In the genomic region with DNA sequence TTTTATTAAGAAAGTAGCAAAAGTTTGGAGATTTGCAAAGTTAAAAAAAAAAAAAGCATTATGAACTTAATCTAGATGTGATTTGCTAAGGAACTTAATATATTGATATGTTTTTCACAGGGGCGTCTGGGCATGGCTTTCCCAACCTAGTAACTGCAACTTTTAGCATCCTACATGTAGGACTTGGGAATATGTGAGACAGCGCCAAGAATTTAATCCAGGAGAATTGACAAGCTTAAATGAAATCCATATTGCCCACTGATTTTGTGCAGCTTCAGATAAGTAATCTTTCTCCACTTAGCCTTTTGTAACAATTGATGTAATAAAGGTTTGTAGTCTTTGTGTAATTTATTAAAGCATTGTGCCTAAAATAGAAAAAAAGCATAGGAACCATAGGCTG, we compare ENCODE assay signal across 8 cellular contexts. TPM values are rescaled to one million over a fixed set of nuclear protein-coding genes. Genes with fewer than 3 reads are reported as not detected.
A peak's percentile ranks its signal among the peaks of the same experiment; 100 is the strongest.
DNase-seq lines count a peak whose midpoint lies in the region; ATAC-seq and TF ChIP-seq lines count a peak whose summit lies in the region.

No MANE protein-coding gene starts in this region.

- H3K36me3 Mint-ChIP-seq in WTC11: peaks cover 40% of the 10 kb centered on the region

- peaks cover 38% of the 10 kb centered on the region for H3K4me1 Mint-ChIP-seq in WTC11

- H3K4me3 ChIP-seq in hepatocyte (peak overlapping the region; percentile 80), spleen (peak overlapping the region; percentile 65 to 89 (median 80))

- H3K27ac ChIP-seq in hepatocyte (peak overlapping the region; percentile 100), spleen (peak overlapping the region; percentile 99 to 100 (median 100))

- H3K27me3 Mint-ChIP-seq in WTC11 (ENCODE audit: low read depth): no peaks in the 10 kb centered on the region

- CTCF ChIA-PET in WTC11 (lab: Charles Lee): no interaction called here

- H3K9me3 Mint-ChIP-seq in WTC11: no peaks in the 10 kb centered on the region

- H3K36me3 ChIP-seq in hepatocyte (replicated peaks; ENCODE audit: insufficient read depth, low read depth) (no peaks in the 10 kb centered on the region), spleen (peaks cover 0 to 31% (median 3%) of the 10 kb centered on the region in 6 donors)

- peak overlapping the region; percentile 98 for H3K4me3 Mint-ChIP-seq in WTC11

- H3K4me1 ChIP-seq in hepatocyte (ENCODE audit: insufficient read depth) (peaks cover 21% of the 10 kb centered on the region), spleen (peaks cover 18 to 72% (median 50%) of the 10 kb centered on the region in 6 donors)

- H3K4me2 ChIP-seq in hepatocyte: peak overlapping the region; percentile 81

- peaks cover 11% of the 10 kb centered on the region for H4K20me1 ChIP-seq in hepatocyte (ENCODE audit: insufficient read depth, poor library complexity, severe bottlenecking)

- H3K9me3 ChIP-seq in hepatocyte (ENCODE audit: low read depth): no peaks in the 10 kb centered on the region
- no peaks in the 10 kb centered on the region for H3K9me3 ChIP-seq in spleen

- H3K9me2 ChIP-seq in hepatocyte (replicated peaks; ENCODE audit: insufficient read depth): no peaks in the 10 kb centered on the region

- 7% methylated on average over 2 of the region's 2 CpGs for WGBS in hepatocyte (ENCODE audit: low lambda C conversion rate, missing lambda C conversion rate)
- 7 to 15% (median 14%) methylated on average over 2 of the region's 2 CpGs for WGBS in spleen, 5 donors

- ATAC-seq in WTC11: no peak
- no peak for ATAC-seq in GM18858 (IDR thresholded peaks at IDR 0.05; ENCODE audit: unreplicated experiment)
- ATAC-seq in HG03520 (IDR thresholded peaks at IDR 0.05; ENCODE audit: unreplicated experiment): no peak
- no peak for ATAC-seq in HG03442 (IDR thresholded peaks at IDR 0.05; ENCODE audit: unreplicated experiment)

- intact Hi-C loops in spleen (cut with DNase I; ENCODE audit: low total_unique reads): loop anchor here (10.0 kb wide), 1 partner anchor 69 kb away; the partner anchor contains the start of gene USP8

- no peak for TF ChIP-seq POLR2A in spleen (IDR thresholded peaks at IDR 0.05)

- POLR2A ChIA-PET in WTC11 (lab: Charles Lee): no interaction called here

- H3K27ac Mint-ChIP-seq in WTC11: peak overlapping the region; percentile 99

- H3K79me2 ChIP-seq in hepatocyte: peaks cover 76% of the 10 kb centered on the region

- peak overlapping the region; percentile 90 for H2AFZ ChIP-seq in hepatocyte

- DNase-seq in DMS53 (lab: John Stamatoyannopoulos, UW): peak; percentile 21
- no peak for DNase-seq in DMS53 treated with DMSO at 0.1 percent for 48 hours (lab: John Stamatoyannopoulos, UW; ENCODE audit: unreplicated experiment)
- no peak for DNase-seq in WTC11 (ENCODE audit: low spot score)
- no peak for DNase-seq in hepatocyte (ENCODE audit: low spot score)
- no peak for DNase-seq in spleen

- no peaks in the 10 kb centered on the region for H3K27me3 ChIP-seq in hepatocyte
- no peaks in the 10 kb centered on the region for H3K27me3 ChIP-seq in spleen (replicated peaks in 1 of 7)

- TF ChIP-seq CTCF in WTC11 (IDR thresholded peaks at IDR 0.05) (no peak), hepatocyte (IDR thresholded peaks at IDR 0.05; ENCODE audit: poor library complexity) (no peak), spleen (IDR thresholded peaks at IDR 0.05 in 8 of 11, conservative IDR thresholded peaks at IDR 0.05 in 3 of 11) (no peak)

TF ChIP-seq in WTC11, 78 proteins besides CTCF, POLR2A, EP300 and RAD21:
- TF ChIP-seq ZNF512 (CRISPR knock-in tag; IDR thresholded peaks at IDR 0.05; ENCODE audit: borderline replicate concordance) (no peak), ZNF138 (CRISPR knock-in tag; conservative IDR thresholded peaks at IDR 0.05) (no peak), FOXJ3 (CRISPR knock-in tag; IDR thresholded peaks at IDR 0.05; ENCODE audit: borderline replicate concordance) (no peak), GABPB1 (CRISPR knock-in tag; IDR thresholded peaks at IDR 0.05) (no peak), ZBTB43 (CRISPR knock-in tag; IDR thresholded peaks at IDR 0.05) (no peak), ZNF416 (CRISPR knock-in tag; IDR thresholded peaks at IDR 0.05) (no peak), HMGA2 (CRISPR knock-in tag; IDR thresholded peaks at IDR 0.05) (no peak)
- TF ChIP-seq, protein P1, sequence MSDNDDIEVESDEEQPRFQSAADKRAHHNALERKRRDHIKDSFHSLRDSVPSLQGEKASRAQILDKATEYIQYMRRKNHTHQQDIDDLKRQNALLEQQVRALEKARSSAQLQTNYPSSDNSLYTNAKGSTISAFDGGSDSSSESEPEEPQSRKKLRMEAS (CRISPR knock-in tag; IDR thresholded peaks at IDR 0.05): no peak
- TF ChIP-seq, protein P2, sequence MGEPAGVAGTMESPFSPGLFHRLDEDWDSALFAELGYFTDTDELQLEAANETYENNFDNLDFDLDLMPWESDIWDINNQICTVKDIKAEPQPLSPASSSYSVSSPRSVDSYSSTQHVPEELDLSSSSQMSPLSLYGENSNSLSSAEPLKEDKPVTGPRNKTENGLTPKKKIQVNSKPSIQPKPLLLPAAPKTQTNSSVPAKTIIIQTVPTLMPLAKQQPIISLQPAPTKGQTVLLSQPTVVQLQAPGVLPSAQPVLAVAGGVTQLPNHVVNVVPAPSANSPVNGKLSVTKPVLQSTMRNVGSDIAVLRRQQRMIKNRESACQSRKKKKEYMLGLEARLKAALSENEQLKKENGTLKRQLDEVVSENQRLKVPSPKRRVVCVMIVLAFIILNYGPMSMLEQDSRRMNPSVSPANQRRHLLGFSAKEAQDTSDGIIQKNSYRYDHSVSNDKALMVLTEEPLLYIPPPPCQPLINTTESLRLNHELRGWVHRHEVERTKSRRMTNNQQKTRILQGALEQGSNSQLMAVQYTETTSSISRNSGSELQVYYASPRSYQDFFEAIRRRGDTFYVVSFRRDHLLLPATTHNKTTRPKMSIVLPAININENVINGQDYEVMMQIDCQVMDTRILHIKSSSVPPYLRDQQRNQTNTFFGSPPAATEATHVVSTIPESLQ (CRISPR knock-in tag; IDR thresholded peaks at IDR 0.05): no peak

RNA-seq across cellular contexts. Expression of gene GABPB1, which starts 1.0 kb away (rescaled TPM):
- total RNA-seq in WTC11 (2021) (23.3 to 28.9 TPM (median 25.0 TPM) in 3 replicates), hepatocyte (35.7 and 38.7 TPM in 2 replicates), spleen (10 to 100 TPM; 19.2 to 36.9 (median 23.7) TPM)
- polyA plus RNA-seq in hepatocyte (18.2 and 23.3 TPM in 2 replicates), spleen (10 to 100 TPM in 1 of 3 donors, 1 to 10 TPM in 2; 7.7 to 10.1 (median 9.5) TPM)
